Comparison of ENCODE assay signal across 18 cellular contexts in genomic region chr14:20345366-20345765, GRCh38. TPM values are rescaled to one million over a fixed set of nuclear protein-coding genes. Genes with fewer than 3 reads are reported as not detected.
A peak's percentile ranks its signal among the peaks of the same experiment; 100 is the strongest.
DNase-seq lines count a peak whose midpoint lies in the region; ATAC-seq and TF ChIP-seq lines count a peak whose summit lies in the region.
"Had no signal": no experiment of that assay in that cellular context is flagged by ENCODE, and none has a peak within 500 bp of the region (broad histone marks: within the 10 kb centered on the region; RNA-seq: fewer than 3 reads in every experiment).

No MANE protein-coding gene starts in this region.

- no peaks in the 10 kb centered on the region for H3K27me3 ChIP-seq in CD8-positive, alpha-beta memory T cell (ENCODE audit: insufficient read depth, low read length, poor library complexity, severe bottlenecking)
- H3K27me3 ChIP-seq: BLaER1, body of pancreas, heart right ventricle had no signal

- CTCF ChIA-PET in CD8-positive, alpha-beta memory T cell (lab: Charles Lee): interaction anchor here (2.6 to 4.3 kb wide), 3 partner anchors 11 to 264 kb away, joined by 15 to 24 read pairs (median 20); partner anchors contain the start of gene TEP1

- peaks cover 1% of the 10 kb centered on the region for H3K36me3 ChIP-seq in CD8-positive, alpha-beta memory T cell (ENCODE audit: insufficient read depth, low read length)

- no peak for TF ChIP-seq CTCF in nephron (IDR thresholded peaks at IDR 0.05; ENCODE audit: unreplicated experiment in 3 of 3)

- H3K27ac ChIP-seq in CD8-positive, alpha-beta memory T cell (ENCODE audit: low read depth, low read length): no peak overlapping the region
- H3K27ac ChIP-seq: BLaER1, body of pancreas, heart right ventricle had no signal

- POLR2A ChIA-PET in CD8-positive, alpha-beta memory T cell (lab: Charles Lee): no interaction called here

- no peak overlapping the region for H3K4me3 ChIP-seq in CD8-positive, alpha-beta memory T cell (ENCODE audit: low read length)
- H3K4me3 ChIP-seq: BLaER1, body of pancreas, heart right ventricle had no signal

- peaks cover 7% of the 10 kb centered on the region for H3K4me1 ChIP-seq in CD8-positive, alpha-beta memory T cell (ENCODE audit: insufficient read depth, low read length)

- H3K27ac Mint-ChIP-seq in activated CD4-positive, alpha-beta T cell treated with anti-CD3 and anti-CD28 coated beads, Interleukin-2, amount 10 ng/mL, durations not matched to agents 24 days and 14 days: peak overlapping the region; percentile 13
- H3K27ac Mint-ChIP-seq in CD8-positive, alpha-beta memory T cell: peak overlapping the region in 7 of 8 donors; percentile 1 to 95 (median 56)
- H3K27ac Mint-ChIP-seq in activated naive CD8-positive, alpha-beta T cell: peak overlapping the region; percentile 4
- H3K27ac Mint-ChIP-seq in nephron: no peak overlapping the region

- no peak for DNase-seq in activated CD4-positive, alpha-beta T cell treated with anti-CD3 and anti-CD28 coated beads, Interleukin-2, amount 10 ng/mL, durations not matched to agents 24 days and 14 days
- DNase-seq in activated CD4-positive, alpha-beta T cell treated with anti-CD3 and anti-CD28 coated beads, Interleukin-2, amount 50 U/mL, for 4 hours: no peak
- DNase-seq in CD8-positive, alpha-beta memory T cell: no peak
- DNase-seq in NCI-H1417 treated with DMSO at 0.1 percent for 48 hours (lab: John Stamatoyannopoulos, UW) (no peak), NCI-H2227 treated with DMSO at 0.1 percent for 48 hours (lab: John Stamatoyannopoulos, UW) (no peak)
- DNase-seq: activated gamma-delta T cell treated with Interleukin-2 at 50 U/mL for 16 hours; body of pancreas; GF-D8; H9; heart right ventricle; NCI-H1417; NCI-H748 treated with DMSO at 0.1 percent for 48 hours; stimulated activated CD4-positive, alpha-beta T cell treated with anti-CD3 and anti-CD28 coated beads, Interleukin-2, amount 100 ng/mL, for 24 hours had no signal

- no peaks in the 10 kb centered on the region for H3K27me3 Mint-ChIP-seq in activated CD4-positive, alpha-beta T cell treated with anti-CD3 and anti-CD28 coated beads, Interleukin-2, amount 10 ng/mL, durations not matched to agents 24 days and 14 days
- H3K27me3 Mint-ChIP-seq in CD8-positive, alpha-beta memory T cell: peaks cover 0 to 7% of the 10 kb centered on the region in 2 donors
- H3K27me3 Mint-ChIP-seq in activated naive CD8-positive, alpha-beta T cell: no peaks in the 10 kb centered on the region
- H3K27me3 Mint-ChIP-seq in nephron (ENCODE audit: low read depth): no peaks in the 10 kb centered on the region

- no peaks in the 10 kb centered on the region for H3K9me3 Mint-ChIP-seq in activated CD4-positive, alpha-beta T cell treated with anti-CD3 and anti-CD28 coated beads, Interleukin-2, amount 10 ng/mL, durations not matched to agents 24 days and 14 days
- no peaks in the 10 kb centered on the region for H3K9me3 Mint-ChIP-seq in CD8-positive, alpha-beta memory T cell
- H3K9me3 Mint-ChIP-seq in activated naive CD8-positive, alpha-beta T cell (ENCODE audit: low read depth): no peaks in the 10 kb centered on the region
- no peaks in the 10 kb centered on the region for H3K9me3 Mint-ChIP-seq in nephron
- H3K9me3 Mint-ChIP-seq: H9 had no signal

- peak overlapping the region; percentile 28 for H3K4me3 Mint-ChIP-seq in activated CD4-positive, alpha-beta T cell treated with anti-CD3 and anti-CD28 coated beads, Interleukin-2, amount 10 ng/mL, durations not matched to agents 24 days and 14 days
- H3K4me3 Mint-ChIP-seq in CD8-positive, alpha-beta memory T cell: peak overlapping the region in 1 of 7 donors; percentile 81
- H3K4me3 Mint-ChIP-seq in activated naive CD8-positive, alpha-beta T cell: peak overlapping the region; percentile 5
- H3K4me3 Mint-ChIP-seq in nephron: peak overlapping the region; percentile 64 to 89 (median 76)

- intact Hi-C loops in activated CD4-positive, alpha-beta T cell treated with anti-CD3 and anti-CD28 coated beads, Interleukin-2, amount 10 ng/mL, durations not matched to agents 24 days and 14 days (cut with micrococcal nuclease): no loop called here

- H3K9me3 ChIP-seq in CD8-positive, alpha-beta memory T cell (ENCODE audit: low read length): no peaks in the 10 kb centered on the region
- H3K9me3 ChIP-seq: BLaER1, body of pancreas, heart right ventricle had no signal

- H3K4me1 Mint-ChIP-seq in activated CD4-positive, alpha-beta T cell treated with anti-CD3 and anti-CD28 coated beads, Interleukin-2, amount 10 ng/mL, durations not matched to agents 24 days and 14 days: peaks cover 18% of the 10 kb centered on the region
- peaks cover 16 to 27% (median 26%) of the 10 kb centered on the region in 3 donors for H3K4me1 Mint-ChIP-seq in CD8-positive, alpha-beta memory T cell
- H3K4me1 Mint-ChIP-seq in activated naive CD8-positive, alpha-beta T cell (ENCODE audit: low read depth): peaks cover 16% of the 10 kb centered on the region
- peaks cover 6% of the 10 kb centered on the region for H3K4me1 Mint-ChIP-seq in nephron

- H3K36me3 Mint-ChIP-seq in activated CD4-positive, alpha-beta T cell treated with anti-CD3 and anti-CD28 coated beads, Interleukin-2, amount 10 ng/mL, durations not matched to agents 24 days and 14 days (ENCODE audit: low read depth): peaks cover 33% of the 10 kb centered on the region
- H3K36me3 Mint-ChIP-seq in CD8-positive, alpha-beta memory T cell: peaks cover 0 to 37% (median 4%) of the 10 kb centered on the region in 3 donors
- H3K36me3 Mint-ChIP-seq in activated naive CD8-positive, alpha-beta T cell: peaks cover 7% of the 10 kb centered on the region
- peaks cover 34% of the 10 kb centered on the region for H3K36me3 Mint-ChIP-seq in nephron (ENCODE audit: low read depth)

- ATAC-seq in GM21825 (IDR thresholded peaks at IDR 0.05; ENCODE audit: unreplicated experiment): no peak
- ATAC-seq: body of pancreas, heart right ventricle, Right ventricle myocardium inferior had no signal

RNA-seq across cellular contexts. Expression of gene PARP2, which starts 1.9 kb away (rescaled TPM):
- total RNA-seq in activated CD4-positive, alpha-beta T cell treated with anti-CD3 and anti-CD28 coated beads, Interleukin-2, amount 10 ng/mL, durations not matched to agents 24 days and 14 days: 32.0 and 33.1 TPM in 2 replicates
- total RNA-seq in CD8-positive, alpha-beta memory T cell: 10 to 100 TPM; 35.0 to 41.3 TPM
- polyA plus RNA-seq in CD8-positive, alpha-beta memory T cell: 13.6 TPM

RNA-seq across cellular contexts. Expression of gene CCNB1IP1, which starts 12.3 kb away (rescaled TPM):
- total RNA-seq in activated CD4-positive, alpha-beta T cell treated with anti-CD3 and anti-CD28 coated beads, Interleukin-2, amount 10 ng/mL, durations not matched to agents 24 days and 14 days: 60.5 and 61.8 TPM in 2 replicates
- total RNA-seq in CD8-positive, alpha-beta memory T cell: 10 to 100 TPM; 43.6 to 50.5 TPM
- polyA plus RNA-seq in CD8-positive, alpha-beta memory T cell: 16.8 TPM

RNA-seq across cellular contexts. Expression of gene TTC5, which starts 39.6 kb away (rescaled TPM):
- 36.2 and 39.7 TPM in 2 replicates for total RNA-seq in activated CD4-positive, alpha-beta T cell treated with anti-CD3 and anti-CD28 coated beads, Interleukin-2, amount 10 ng/mL, durations not matched to agents 24 days and 14 days
- total RNA-seq in CD8-positive, alpha-beta memory T cell: 10 to 100 TPM; 33.2 to 35.0 TPM
- 21.5 TPM for polyA plus RNA-seq in CD8-positive, alpha-beta memory T cell

Comparison
In these comparisons a context has a peak if more than half of its experiments do, and no peak if none do; other contexts are left out.
1. H3K27ac Mint-ChIP-seq: peak in activated CD4-positive, alpha-beta T cell treated with anti-CD3 and anti-CD28 coated beads, Interleukin-2, amount 10 ng/mL, durations not matched to agents 24 days and 14 days (single experiment), CD8-positive, alpha-beta memory T cell (7 of 8) and activated naive CD8-positive, alpha-beta T cell (single experiment); none in nephron (0 of 3).